Comparison of ENCODE assay signal across 8 cellular contexts in genomic region chr3:85821130-85821756, GRCh38.
DNase-seq lines count a peak whose midpoint lies in the region; ATAC-seq and TF ChIP-seq lines count a peak whose summit lies in the region.

No MANE protein-coding gene starts in this region.

- TF ChIP-seq CTCF in GM12875 (IDR thresholded peaks at IDR 0.05; ENCODE audit: borderline replicate concordance, insufficient read depth, low read depth, low read length), result peak; percentile 60
- TF ChIP-seq CTCF in choroid plexus epithelial cell (conservative IDR thresholded peaks at IDR 0.05; ENCODE audit: low read depth, low read length), result peak; percentile 65
- peak; percentile 84 for TF ChIP-seq CTCF in retinal pigment epithelial cell (conservative IDR thresholded peaks at IDR 0.05; ENCODE audit: low read depth, low read length)

- H3K4me3 ChIP-seq in GM12875 (ENCODE audit: low read depth, low read length) (no peak overlapping the region), choroid plexus epithelial cell (ENCODE audit: low read depth, low read length) (no peak overlapping the region), retinal pigment epithelial cell (ENCODE audit: low read length) (no peak overlapping the region)

- DNase-seq in NCI-H2107 treated with DMSO at 0.1 percent for 48 hours (lab: John Stamatoyannopoulos, UW; ENCODE audit: unreplicated experiment), result peak; percentile 74
- DNase-seq in choroid plexus epithelial cell (ENCODE audit: low read depth), result peak; percentile 46
- peak; percentile 2 for DNase-seq in retinal pigment epithelial cell (ENCODE audit: low read depth)
- DNase-seq in NCI-H2196 treated with DMSO at 0.1 percent for 48 hours (lab: John Stamatoyannopoulos, UW; ENCODE audit: unreplicated experiment), result no peak
- DNase-seq in activated T-cell treated with anti-CD3 and anti-CD28 coated beads, Interleukin-2, amount 50 U/mL, for 48 hours, result no peak
- DNase-seq in activated CD4-positive, alpha-beta T cell treated with anti-CD3 and anti-CD28 coated beads, Interleukin-2, amount 50 U/mL, for 1 hour, result no peak

- peak; percentile 73 for ATAC-seq in HG02623 (IDR thresholded peaks at IDR 0.05; ENCODE audit: unreplicated experiment)

Comparison
In these comparisons a context has a peak if more than half of its experiments do, and no peak if none do; other contexts are left out.
1. DNase-seq: peak in NCI-H2107 treated with DMSO at 0.1 percent for 48 hours (single experiment), choroid plexus epithelial cell (single experiment) and retinal pigment epithelial cell (single experiment); none in NCI-H2196 treated with DMSO at 0.1 percent for 48 hours (single experiment), activated T-cell treated with anti-CD3 and anti-CD28 coated beads, Interleukin-2, amount 50 U/mL, for 48 hours (0 of 2) and activated CD4-positive, alpha-beta T cell treated with anti-CD3 and anti-CD28 coated beads, Interleukin-2, amount 50 U/mL, for 1 hour (single experiment).
2. Peak in every context shown above with its lines, with median percentiles within 50 percentile points of each other: CTCF ChIP-seq.